ENCODE assay signal across 8 cellular contexts in the genomic region with DNA sequence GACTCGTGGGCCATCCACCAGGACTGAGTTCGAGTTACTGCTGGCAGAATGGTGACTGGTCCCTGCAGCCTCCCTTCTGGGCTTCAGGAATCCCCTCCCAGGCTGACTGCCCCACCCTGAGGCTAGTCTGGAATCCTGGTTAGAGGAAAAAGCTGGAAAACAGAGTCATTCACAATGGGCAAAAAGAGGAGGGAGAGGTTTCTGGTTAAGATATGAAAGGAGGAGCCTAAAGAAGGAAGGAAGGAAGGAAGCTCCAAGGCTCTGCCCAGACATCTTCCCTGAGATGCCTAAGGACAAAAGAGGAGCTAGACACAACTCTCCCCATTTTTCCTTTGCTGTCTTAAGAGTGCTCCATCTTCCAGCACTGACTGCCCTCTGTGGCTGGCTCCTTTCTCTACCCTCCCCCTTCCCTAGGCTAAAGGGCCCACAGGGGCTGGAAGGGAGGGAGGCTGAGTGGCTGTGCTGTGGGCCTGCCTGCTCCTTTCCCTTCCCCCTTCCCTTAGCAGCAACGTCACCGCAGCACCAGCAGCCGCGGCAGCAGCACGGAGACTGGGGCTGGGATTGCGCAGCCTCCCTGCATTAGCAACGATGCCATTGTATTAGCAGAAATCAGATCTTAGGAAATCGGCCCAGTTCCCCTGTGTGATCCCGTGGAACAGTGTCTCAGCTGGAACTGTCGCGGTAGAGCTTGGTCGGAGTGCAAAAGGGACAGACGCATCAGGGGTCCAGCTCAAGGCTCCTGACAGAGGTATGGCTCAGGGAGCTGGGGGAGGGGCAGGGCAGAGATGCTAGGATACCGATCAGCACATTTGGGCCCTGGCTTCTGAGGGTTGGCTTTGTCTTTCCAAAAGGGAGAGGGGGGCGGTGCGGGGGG. TPM values are rescaled to one million over a fixed set of nuclear protein-coding genes. Genes with fewer than 3 reads are reported as not detected.
DNase-seq lines count a peak whose midpoint lies in the region; ATAC-seq and TF ChIP-seq lines count a peak whose summit lies in the region.

No MANE protein-coding gene starts in this region.

- 38 to 73% methylated on average over 13 to 17 of the region's 18 CpGs for WGBS in body of pancreas, 2 donors
- WGBS in iPS DF 6.9 (ENCODE audit: insufficient coverage, insufficient read length): no CpG with 5 or more reads among the region's 18 CpGs

- no peak overlapping the region for H3K4me3 ChIP-seq in body of pancreas
- peak overlapping the region; percentile 34; the same call in 1 of the 2 replicates for H3K4me3 ChIP-seq in iPS DF 6.9 (ENCODE audit: low read length)

- intact Hi-C loops in body of pancreas (cut with DNase I): no loop called here

- peak in 2 of 3 donors; percentile 11 to 19 for TF ChIP-seq POLR2A in body of pancreas (IDR thresholded peaks at IDR 0.05)

- H3K36me3 ChIP-seq in body of pancreas (replicated peaks in 1 of 2; ENCODE audit: insufficient read depth in 1 of 2, low read depth in 2 of 2) (no peaks in the 10 kb centered on the region), iPS DF 6.9 (ENCODE audit: control insufficient read depth, insufficient read depth, low read length) (no peaks in the 10 kb centered on the region)

- H3K4me1 ChIP-seq in body of pancreas (peaks cover 32% of the 10 kb centered on the region), iPS DF 6.9 (ENCODE audit: control insufficient read depth, insufficient read depth, low read length) (peaks cover 7% of the 10 kb centered on the region; the same call in 1 of the 2 replicates)

- no peak for TF ChIP-seq CTCF in body of pancreas (IDR thresholded peaks at IDR 0.05)

- DNase-seq in GM03348 (ENCODE audit: low spot score) (peak; percentile 84), body of pancreas (peak in 2 of 4 donors; percentile 39 to 60), iPS DF 6.9 (ENCODE audit: low read depth, low spot score) (no peak), renal cortical epithelial cell (ENCODE audit: low read depth) (peak; percentile 68), NCI-H146 treated with DMSO at 0.1 percent for 48 hours (lab: John Stamatoyannopoulos, UW; ENCODE audit: unreplicated experiment) (no peak)

- H3K27ac ChIP-seq in body of pancreas (peak overlapping the region; percentile 23 to 74 (median 62)), iPS DF 6.9 (ENCODE audit: low read length) (no peak overlapping the region)

- ATAC-seq in body of pancreas (peak; percentile 70), HG03159 (IDR thresholded peaks at IDR 0.05; ENCODE audit: unreplicated experiment) (no peak), HG02840 (IDR thresholded peaks at IDR 0.05; ENCODE audit: low FRiP score, unreplicated experiment) (no peak), HG02678 (IDR thresholded peaks at IDR 0.05; ENCODE audit: unreplicated experiment) (no peak)

- no peaks in the 10 kb centered on the region for H3K9me3 ChIP-seq in body of pancreas
- no peaks in the 10 kb centered on the region for H3K9me3 ChIP-seq in iPS DF 6.9 (ENCODE audit: control insufficient read depth, insufficient read depth, low read length)

- H3K27me3 ChIP-seq in body of pancreas (no peaks in the 10 kb centered on the region), iPS DF 6.9 (ENCODE audit: control insufficient read depth, insufficient read depth, low read length) (no peaks in the 10 kb centered on the region)

RNA-seq across cellular contexts. Expression of a gene that starts 48.7 kb away (rescaled TPM):
- total RNA-seq in body of pancreas (10 to 100 TPM; 16.9 to 27.4 TPM), renal cortical epithelial cell (20.8 and 42.4 TPM in 2 replicates)

Comparison
In these comparisons a context has a peak if more than half of its experiments do, and no peak if none do; other contexts are left out.
1. DNase-seq: peak in GM03348 (single experiment) and renal cortical epithelial cell (single experiment); none in iPS DF 6.9 (single experiment) and NCI-H146 treated with DMSO at 0.1 percent for 48 hours (single experiment).